ENCODE assay signal across 9 cellular contexts in the genomic region with DNA sequence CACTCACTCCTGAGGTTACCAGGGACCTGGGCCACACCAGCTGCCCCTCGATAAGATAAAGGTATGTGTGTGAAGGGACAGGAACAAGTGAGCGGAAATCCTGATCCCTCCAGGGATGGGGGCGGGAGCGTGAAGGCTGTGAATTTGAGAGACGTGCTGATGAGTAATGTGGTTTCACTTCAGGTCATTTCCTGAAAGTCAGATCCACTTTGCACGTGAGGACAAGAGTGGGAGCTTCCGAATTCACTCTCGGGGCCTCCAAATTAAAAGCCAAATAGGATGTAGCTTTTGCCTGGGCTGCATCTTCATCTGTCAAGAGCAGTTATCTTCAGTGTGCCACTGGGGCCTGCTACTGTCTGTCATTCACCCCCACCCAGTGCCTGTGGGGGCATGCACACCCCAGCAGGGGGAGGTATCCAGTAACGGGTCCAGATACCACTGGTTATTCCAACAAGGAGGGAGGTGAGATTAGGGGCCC.
A peak's percentile ranks its signal among the peaks of the same experiment; 100 is the strongest.
DNase-seq lines count a peak whose midpoint lies in the region; ATAC-seq and TF ChIP-seq lines count a peak whose summit lies in the region.
"Had no signal": no experiment of that assay in that cellular context is flagged by ENCODE, and none has a peak within 500 bp of the region (broad histone marks: within the 10 kb centered on the region; RNA-seq: fewer than 3 reads in every experiment).

No MANE protein-coding gene starts in this region.

- H3K27me3 Mint-ChIP-seq in activated naive CD4-positive, alpha-beta T cell treated with anti-CD3 and anti-CD28 coated beads, Interleukin-2, amount 10 ng/mL, durations not matched to agents 7 days and 5 days = peaks cover 35% of the 10 kb centered on the region

- no peaks in the 10 kb centered on the region for H3K9me3 Mint-ChIP-seq in activated naive CD4-positive, alpha-beta T cell treated with anti-CD3 and anti-CD28 coated beads, Interleukin-2, amount 10 ng/mL, durations not matched to agents 7 days and 5 days
- H3K9me3 Mint-ChIP-seq: naive B cell had no signal

- H3K4me3 ChIP-seq in DND-41 (ENCODE audit: low read depth in 1 of 2, low read length in 2 of 2) (no peak overlapping the region), KMS-11 (IDR thresholded peaks at IDR 0.05; ENCODE audit: insufficient read depth, low read depth, low read length) (no peak overlapping the region), osteoblast (ENCODE audit: insufficient read depth, low read length) (no peak overlapping the region), tibial nerve (no peak overlapping the region)

- H3K79me2 ChIP-seq in DND-41 (ENCODE audit: insufficient read depth, low read length) (no peaks in the 10 kb centered on the region), KMS-11 (ENCODE audit: insufficient read depth, low read depth) (no peaks in the 10 kb centered on the region), osteoblast (ENCODE audit: insufficient read depth, low read length) (no peaks in the 10 kb centered on the region)

- H3K4me1 Mint-ChIP-seq in activated naive CD4-positive, alpha-beta T cell treated with anti-CD3 and anti-CD28 coated beads, Interleukin-2, amount 10 ng/mL, durations not matched to agents 7 days and 5 days = peaks cover 14% of the 10 kb centered on the region
- H3K4me1 Mint-ChIP-seq: naive B cell had no signal

- H3K4me1 ChIP-seq in DND-41 (ENCODE audit: insufficient read depth, low read length) (no peaks in the 10 kb centered on the region), KMS-11 (ENCODE audit: low read depth, poor library complexity, severe bottlenecking) (no peaks in the 10 kb centered on the region), osteoblast (ENCODE audit: insufficient read depth, low read length) (peaks cover 17% of the 10 kb centered on the region), tibial nerve (no peaks in the 10 kb centered on the region)

- no peak overlapping the region for H3K27ac Mint-ChIP-seq in activated naive CD4-positive, alpha-beta T cell treated with anti-CD3 and anti-CD28 coated beads, Interleukin-2, amount 10 ng/mL, durations not matched to agents 7 days and 5 days
- H3K27ac Mint-ChIP-seq: naive B cell had no signal

- H2AFZ ChIP-seq in DND-41 (ENCODE audit: low read depth, low read length) (no peak overlapping the region), KMS-11 (ENCODE audit: low read depth) (no peak overlapping the region), osteoblast (ENCODE audit: low read length) (peak overlapping the region; percentile 32)

- H3K27ac ChIP-seq in DND-41 (ENCODE audit: low read length) (no peak overlapping the region), KMS-11 (no peak overlapping the region), osteoblast (ENCODE audit: low read depth, low read length) (peak overlapping the region; percentile 62), tibial nerve (no peak overlapping the region)

- DNase-seq in DND-41 (peak; percentile 7), osteoblast (ENCODE audit: insufficient read length, low spot score, missing footprints) (no peak), tibial nerve (ENCODE audit: low spot score in 2 of 2) (no peak), NCI-H345 treated with DMSO at 0.1 percent for 48 hours (lab: John Stamatoyannopoulos, UW; ENCODE audit: unreplicated experiment) (no peak)
- DNase-seq in activated naive CD4-positive, alpha-beta T cell treated with anti-CD3 and anti-CD28 coated beads, Interleukin-2, amount 10 ng/mL, durations not matched to agents 7 days and 5 days = peak; percentile 38
- DNase-seq: naive B cell had no signal

- H3K9ac ChIP-seq in DND-41 (ENCODE audit: low read depth, low read length) (no peak overlapping the region), KMS-11 (no peak overlapping the region)

- no peaks in the 10 kb centered on the region for H3K36me3 ChIP-seq in DND-41 (ENCODE audit: insufficient read depth, low read length)
- H3K36me3 ChIP-seq in KMS-11 (ENCODE audit: insufficient read depth) = no peaks in the 10 kb centered on the region
- H3K36me3 ChIP-seq in osteoblast (ENCODE audit: insufficient read depth, low read length) = no peaks in the 10 kb centered on the region
- no peaks in the 10 kb centered on the region for H3K36me3 ChIP-seq in tibial nerve

- peaks cover 15% of the 10 kb centered on the region for H3K27me3 ChIP-seq in DND-41 (ENCODE audit: insufficient read depth, low read length, poor library complexity)
- no peaks in the 10 kb centered on the region for H3K27me3 ChIP-seq in KMS-11 (ENCODE audit: insufficient read depth, low read depth)
- H3K27me3 ChIP-seq in osteoblast (ENCODE audit: insufficient read depth, low read length) = no peaks in the 10 kb centered on the region
- peaks cover 0 to 32% of the 10 kb centered on the region in 2 donors for H3K27me3 ChIP-seq in tibial nerve

- no peak overlapping the region for H3K4me2 ChIP-seq in DND-41 (ENCODE audit: insufficient read depth, low read length)
- no peak overlapping the region for H3K4me2 ChIP-seq in KMS-11
- peak overlapping the region; percentile 57 for H3K4me2 ChIP-seq in osteoblast (ENCODE audit: insufficient read depth, low read length)

- H3K4me3 Mint-ChIP-seq in activated naive CD4-positive, alpha-beta T cell treated with anti-CD3 and anti-CD28 coated beads, Interleukin-2, amount 10 ng/mL, durations not matched to agents 7 days and 5 days = no peak overlapping the region
- H3K4me3 Mint-ChIP-seq: naive B cell had no signal

- no peaks in the 10 kb centered on the region for H3K36me3 Mint-ChIP-seq in activated naive CD4-positive, alpha-beta T cell treated with anti-CD3 and anti-CD28 coated beads, Interleukin-2, amount 10 ng/mL, durations not matched to agents 7 days and 5 days
- H3K36me3 Mint-ChIP-seq: naive B cell had no signal

- CTCF ChIA-PET in activated naive CD4-positive, alpha-beta T cell treated with anti-CD3 and anti-CD28 coated beads, Interleukin-2, amount 10 ng/mL, durations not matched to agents 7 days and 5 days (lab: Charles Lee) = no interaction called here

- TF ChIP-seq CTCF in DND-41 (IDR thresholded peaks at IDR 0.05; ENCODE audit: borderline replicate concordance, extremely low read depth, low read length, poor library complexity, severe bottlenecking) (peak; percentile 32), KMS-11 (conservative IDR thresholded peaks at IDR 0.05; ENCODE audit: low read depth, low read length) (0 out of 2 replicates have a peak, but pooled peaks have one; percentile 16), osteoblast (IDR thresholded peaks at IDR 0.05; ENCODE audit: extremely low read depth, low read depth, low read length) (no peak), tibial nerve (IDR thresholded peaks at IDR 0.05) (no peak)

- H3K9me3 ChIP-seq in DND-41 (ENCODE audit: insufficient read depth, low read length, severe bottlenecking) = no peaks in the 10 kb centered on the region
- no peaks in the 10 kb centered on the region for H3K9me3 ChIP-seq in osteoblast (ENCODE audit: low read depth, low read length)
- H3K9me3 ChIP-seq in tibial nerve = no peaks in the 10 kb centered on the region

- no peak for TF ChIP-seq POLR2A in tibial nerve (IDR thresholded peaks at IDR 0.05)

- no peak for ATAC-seq in DND-41 (ENCODE audit: insufficient read depth, low read depth)
- ATAC-seq in GM19324 (IDR thresholded peaks at IDR 0.05; ENCODE audit: low FRiP score, unreplicated experiment) = no peak
- no peak for ATAC-seq in HG02763 (IDR thresholded peaks at IDR 0.05; ENCODE audit: unreplicated experiment)

- WGBS in tibial nerve, 2 donors = 48 to 62% methylated on average over 9 of the region's 9 CpGs

- TF ChIP-seq EP300 in tibial nerve (IDR thresholded peaks at IDR 0.05) = no peak

- H4K20me1 ChIP-seq in DND-41 (ENCODE audit: insufficient read depth, low read length) = no peaks in the 10 kb centered on the region
- H4K20me1 ChIP-seq in KMS-11 (ENCODE audit: insufficient read depth) = no peaks in the 10 kb centered on the region
- no peaks in the 10 kb centered on the region for H4K20me1 ChIP-seq in osteoblast (ENCODE audit: insufficient read depth, low read length)

Comparison
In these comparisons a context has a peak if more than half of its experiments do, and no peak if none do; other contexts are left out.
1. DNase-seq: peak in DND-41 (single experiment) and activated naive CD4-positive, alpha-beta T cell treated with anti-CD3 and anti-CD28 coated beads, Interleukin-2, amount 10 ng/mL, durations not matched to agents 7 days and 5 days (single experiment); none in osteoblast (single experiment), tibial nerve (0 of 2) and NCI-H345 treated with DMSO at 0.1 percent for 48 hours (single experiment).
2. CTCF ChIP-seq: peak in DND-41 (single experiment) and KMS-11 (single experiment); none in osteoblast (single experiment) and tibial nerve (0 of 5).